ENCODE assay signal across 15 cellular contexts in genomic region chr2:37201766-37202165, GRCh38. TPM values are rescaled to one million over a fixed set of nuclear protein-coding genes. Genes with fewer than 3 reads are reported as not detected.
DNase-seq lines count a peak whose midpoint lies in the region; ATAC-seq, FAIRE-seq and TF ChIP-seq lines count a peak whose summit lies in the region.
"Had no signal": no experiment of that assay in that cellular context is flagged by ENCODE, and none has a peak within 500 bp of the region (broad histone marks: within the 10 kb centered on the region; RNA-seq: fewer than 3 reads in every experiment).

No MANE protein-coding gene starts in this region.

- no peaks in the 10 kb centered on the region for H3K9me1 ChIP-seq in endothelial cell of umbilical vein (replicated peaks; ENCODE audit: control insufficient read depth, extremely low read depth, insufficient read depth, low read length)

- no peaks in the 10 kb centered on the region for H4K20me1 ChIP-seq in endothelial cell of umbilical vein (replicated peaks; ENCODE audit: control insufficient read depth, extremely low read depth, insufficient read depth, low read length)

- CTCF ChIA-PET in endothelial cell of umbilical vein (lab: Charles Lee): interaction anchor here (0.9 to 2.1 kb wide), 2 partner anchors 10 to 14 kb away, joined by 4 to 5 read pairs; no protein-coding TSS in a partner anchor

- H3K4me3 ChIP-seq in ACC112 (ENCODE audit: low read depth, low read length) (no peak overlapping the region), HL-60 (replicated peaks; ENCODE audit: insufficient read depth, low read length) (no peak overlapping the region), endothelial cell of umbilical vein (replicated peaks in 1 of 3; ENCODE audit: insufficient read depth in 1 of 3, low read depth in 1 of 3, low read length in 3 of 3) (no peak overlapping the region), thyroid gland (replicated peaks in 1 of 3) (no peak overlapping the region)
- H3K4me3 ChIP-seq: GM23248, lung, right atrium auricular region had no signal

- H3K4me1 Mint-ChIP-seq in stimulated activated memory B cell treated with anti-CD40 and anti-IgM and Interleukin-4, amounts not matched to agents 10 μg/mL and 1 μg/mL and 100 μg/mL, for 72 hours: peaks cover 22% of the 10 kb centered on the region

- POLR2A ChIA-PET in endothelial cell of umbilical vein (lab: Charles Lee): no interaction called here

- DNase-seq in HL-60 (ENCODE audit: low read depth in 1 of 2, low spot score in 1 of 2): no peak
- peak; percentile 13 to 16 for DNase-seq in activated CD4-positive, alpha-beta T cell treated with anti-CD3 and anti-CD28 coated beads, Interleukin-2, amount 50 U/mL, for 4 hours
- DNase-seq in endothelial cell of umbilical vein (ENCODE audit: low read depth, low spot score): no peak
- DNase-seq in H4 (ENCODE audit: low spot score): no peak
- no peak for DNase-seq in thyroid gland
- DNase-seq: GM23248, NCI-H2107 had no signal

- no peak overlapping the region for H3K27ac Mint-ChIP-seq in stimulated activated memory B cell treated with anti-CD40 and anti-IgM and Interleukin-4, amounts not matched to agents 10 μg/mL and 1 μg/mL and 100 μg/mL, for 72 hours

- intact Hi-C loops in endothelial cell of umbilical vein (cut with micrococcal nuclease) (no loop called here), thyroid gland (cut with DNase I) (no loop called here)

- no peaks in the 10 kb centered on the region for H3K27me3 Mint-ChIP-seq in stimulated activated memory B cell treated with anti-CD40 and anti-IgM and Interleukin-4, amounts not matched to agents 10 μg/mL and 1 μg/mL and 100 μg/mL, for 72 hours

- H3K36me3 Mint-ChIP-seq in stimulated activated memory B cell treated with anti-CD40 and anti-IgM and Interleukin-4, amounts not matched to agents 10 μg/mL and 1 μg/mL and 100 μg/mL, for 72 hours: peaks cover 42% of the 10 kb centered on the region

- H3K27me3 ChIP-seq in ACC112 (ENCODE audit: insufficient read depth, low read length) (no peaks in the 10 kb centered on the region), HL-60 (ENCODE audit: insufficient read depth, poor library complexity, severe bottlenecking) (no peaks in the 10 kb centered on the region), endothelial cell of umbilical vein (ENCODE audit: control insufficient read depth in 2 of 2, insufficient read depth in 2 of 2, low read length in 2 of 2) (no peaks in the 10 kb centered on the region), thyroid gland (no peaks in the 10 kb centered on the region)
- H3K27me3 ChIP-seq: right atrium auricular region had no signal

- TF ChIP-seq POLR2A in endothelial cell of umbilical vein (IDR thresholded peaks at IDR 0.05; ENCODE audit: low read depth, low read length) (no peak), thyroid gland (IDR thresholded peaks at IDR 0.05) (no peak)

- 88 to 95% methylated on average over 1 of the region's 1 CpG for WGBS in thyroid gland, 2 donors

- H3K36me3 ChIP-seq in ACC112 (ENCODE audit: insufficient read depth, low read length) (peaks cover 46% of the 10 kb centered on the region), endothelial cell of umbilical vein (ENCODE audit: control insufficient read depth in 2 of 2, extremely low read depth in 1 of 2, insufficient read depth in 2 of 2, low read length in 2 of 2) (peaks cover 12 to 16% of the 10 kb centered on the region in 2 experiments), thyroid gland (peaks cover 25 to 44% of the 10 kb centered on the region in 2 donors)

- H3K79me2 ChIP-seq in ACC112 (ENCODE audit: control insufficient read depth, insufficient read depth, low read length, unreplicated experiment): peaks cover 67% of the 10 kb centered on the region
- H3K79me2 ChIP-seq in endothelial cell of umbilical vein (ENCODE audit: control insufficient read depth, insufficient read depth, low read length): peaks cover 36% of the 10 kb centered on the region

- H3K4me2 ChIP-seq in endothelial cell of umbilical vein (ENCODE audit: insufficient read depth, low read length): no peak overlapping the region

- dilution Hi-C loops in endothelial cell of umbilical vein (cut with MboI; ENCODE audit: extremely low pct_ligation_motif_present, low sequenced_read_pairs): no loop called here

- no peak overlapping the region for H3K9ac ChIP-seq in endothelial cell of umbilical vein (replicated peaks; ENCODE audit: extremely low read depth, insufficient read depth, low read length)
- H3K9ac ChIP-seq: GM23248 had no signal

- peak overlapping the region; percentile 20; the same call in 1 of the 2 replicates for H3K27ac ChIP-seq in ACC112 (ENCODE audit: low read depth, low read length)
- peak overlapping the region; percentile 15; the same call in 1 of the 2 replicates for H3K27ac ChIP-seq in HL-60 (replicated peaks)
- H3K27ac ChIP-seq in endothelial cell of umbilical vein (ENCODE audit: insufficient read depth, low read depth, low read length): no peak overlapping the region
- H3K27ac ChIP-seq in thyroid gland: no peak overlapping the region
- H3K27ac ChIP-seq: right atrium auricular region had no signal

- BruUV-seq in endothelial cell of umbilical vein (replicated peaks; lab: Mats Ljungman, UMichigan): no TSS peak

- H3K9me3 ChIP-seq in endothelial cell of umbilical vein (replicated peaks; ENCODE audit: control insufficient read depth, insufficient read depth, low read length) (no peaks in the 10 kb centered on the region), thyroid gland (no peaks in the 10 kb centered on the region)

- no peak for FAIRE-seq in endothelial cell of umbilical vein (lab: Jason Lieb, UNC)
- FAIRE-seq: bronchial epithelial cell, frontal cortex had no signal

- TF ChIP-seq CTCF in HL-60 (IDR thresholded peaks at IDR 0.05; ENCODE audit: insufficient read depth, low read length) (no peak), endothelial cell of umbilical vein (IDR thresholded peaks at IDR 0.05; ENCODE audit: extremely low read depth in 1 of 2, insufficient read depth in 1 of 2, low read depth in 1 of 2, low read length in 2 of 2) (no peak), thyroid gland (IDR thresholded peaks at IDR 0.05) (no peak)

- H3K4me3 Mint-ChIP-seq in stimulated activated memory B cell treated with anti-CD40 and anti-IgM and Interleukin-4, amounts not matched to agents 10 μg/mL and 1 μg/mL and 100 μg/mL, for 72 hours: no peak overlapping the region

- H2AFZ ChIP-seq in ACC112 (ENCODE audit: low read length, unreplicated experiment) (no peak overlapping the region), endothelial cell of umbilical vein (ENCODE audit: low read depth, low read length) (no peak overlapping the region)
- H2AFZ ChIP-seq: GM23248 had no signal

- peaks cover 1% of the 10 kb centered on the region for H3K9me3 Mint-ChIP-seq in stimulated activated memory B cell treated with anti-CD40 and anti-IgM and Interleukin-4, amounts not matched to agents 10 μg/mL and 1 μg/mL and 100 μg/mL, for 72 hours

- no peak for ATAC-seq in stimulated activated memory B cell treated with anti-CD40 and anti-IgM and Interleukin-4, amounts not matched to agents 10 μg/mL and 1 μg/mL and 100 μg/mL, for 72 hours
- no peak for ATAC-seq in HG03460 (IDR thresholded peaks at IDR 0.05; ENCODE audit: unreplicated experiment)

- H3K4me1 ChIP-seq in ACC112 (ENCODE audit: control insufficient read depth, insufficient read depth, low read length, unreplicated experiment) (no peaks in the 10 kb centered on the region), endothelial cell of umbilical vein (ENCODE audit: control insufficient read depth, extremely low read depth, insufficient read depth, low read length) (peaks cover 6% of the 10 kb centered on the region), thyroid gland (peaks cover 7 to 9% of the 10 kb centered on the region in 2 donors)

RNA-seq across cellular contexts. Expression of gene CEBPZOS, which starts 5.5 kb away (rescaled TPM):
- total RNA-seq in endothelial cell of umbilical vein (36.3 and 41.5 TPM in 2 replicates), thyroid gland (10 to 100 TPM; 21.0 to 34.2 (median 29.3) TPM)
- 24.8 and 29.1 TPM in 2 replicates for polyA plus RNA-seq in endothelial cell of umbilical vein
- 22.8 and 29.4 TPM in 2 replicates for polyA plus RNA-seq in endothelial cell of umbilical vein (2011; cell fraction: cytosol; rRNA removed)
- polyA plus RNA-seq in endothelial cell of umbilical vein (2011; cell fraction: nucleus; rRNA removed): 12.3 and 14.4 TPM in 2 replicates
- polyA plus RNA-seq in endothelial cell of umbilical vein (2012): 27.0 and 31.3 TPM in 2 replicates
- polyA minus RNA-seq in endothelial cell of umbilical vein: 10.5 and 11.6 TPM in 2 replicates
- 12.3 TPM for polyA minus RNA-seq in endothelial cell of umbilical vein (2011; cell fraction: cytosol; rRNA and poly(A)+ RNA removed)
- 6.2 and 10.3 TPM in 2 replicates for polyA minus RNA-seq in endothelial cell of umbilical vein (2011; cell fraction: nucleus; rRNA and poly(A)+ RNA removed)
- 7.2 and 8.8 TPM in 2 replicates for total RNA-seq in H4 (2014; rRNA removed; shearing (Covaris generic))

RNA-seq across cellular contexts. Expression of gene SULT6B1, which starts 13.3 kb away (rescaled TPM):
- total RNA-seq in endothelial cell of umbilical vein (not detected in 2 replicates), thyroid gland (not detected)
- not detected in 2 replicates for polyA plus RNA-seq in endothelial cell of umbilical vein
- polyA plus RNA-seq in endothelial cell of umbilical vein (2011; cell fraction: cytosol; rRNA removed): not detected in 2 replicates
- polyA plus RNA-seq in endothelial cell of umbilical vein (2011; cell fraction: nucleus; rRNA removed): not detected in 2 replicates
- not detected in 2 replicates for polyA plus RNA-seq in endothelial cell of umbilical vein (2012)
- polyA minus RNA-seq in endothelial cell of umbilical vein: not detected in 2 replicates
- polyA minus RNA-seq in endothelial cell of umbilical vein (2011; cell fraction: cytosol; rRNA and poly(A)+ RNA removed): not detected
- not detected in 2 replicates for polyA minus RNA-seq in endothelial cell of umbilical vein (2011; cell fraction: nucleus; rRNA and poly(A)+ RNA removed)
- 0.66 TPM in 1 of 2 replicates, not detected in the other for total RNA-seq in H4 (2014; rRNA removed; shearing (Covaris generic))
- total RNA-seq: bronchial epithelial cell, frontal cortex, GM23248, lung, right atrium auricular region, temporal lobe had no signal
- polyA plus RNA-seq: GM23248, lung had no signal

RNA-seq across cellular contexts. Expression of gene CEBPZ, which starts 29.6 kb away (rescaled TPM):
- total RNA-seq in endothelial cell of umbilical vein (36.7 and 46.9 TPM in 2 replicates), thyroid gland (10 to 100 TPM; 31.4 to 46.1 (median 34.5) TPM)
- polyA plus RNA-seq in endothelial cell of umbilical vein: 1.7 and 3.6 TPM in 2 replicates
- polyA plus RNA-seq in endothelial cell of umbilical vein (2011; cell fraction: cytosol; rRNA removed): 8.0 and 9.7 TPM in 2 replicates
- polyA plus RNA-seq in endothelial cell of umbilical vein (2011; cell fraction: nucleus; rRNA removed): 8.9 and 14.2 TPM in 2 replicates
- polyA plus RNA-seq in endothelial cell of umbilical vein (2012): 34.1 and 43.4 TPM in 2 replicates
- 9.4 and 11.0 TPM in 2 replicates for polyA minus RNA-seq in endothelial cell of umbilical vein
- 22.8 TPM for polyA minus RNA-seq in endothelial cell of umbilical vein (2011; cell fraction: cytosol; rRNA and poly(A)+ RNA removed)
- 13.8 and 17.9 TPM in 2 replicates for polyA minus RNA-seq in endothelial cell of umbilical vein (2011; cell fraction: nucleus; rRNA and poly(A)+ RNA removed)
- total RNA-seq in H4 (2014; rRNA removed; shearing (Covaris generic)): 9.1 and 15.6 TPM in 2 replicates

RNA-seq across cellular contexts. Expression of gene NDUFAF7, which starts 29.7 kb away (rescaled TPM):
- total RNA-seq in endothelial cell of umbilical vein (17.7 and 23.4 TPM in 2 replicates), thyroid gland (10 to 100 TPM; 11.5 to 23.1 (median 19.1) TPM)
- polyA plus RNA-seq in endothelial cell of umbilical vein: 10.8 and 11.6 TPM in 2 replicates
- 10.2 and 12.2 TPM in 2 replicates for polyA plus RNA-seq in endothelial cell of umbilical vein (2011; cell fraction: cytosol; rRNA removed)
- polyA plus RNA-seq in endothelial cell of umbilical vein (2011; cell fraction: nucleus; rRNA removed): 77.4 and 95.1 TPM in 2 replicates
- polyA plus RNA-seq in endothelial cell of umbilical vein (2012): 22.3 and 23.1 TPM in 2 replicates
- 14.0 and 14.4 TPM in 2 replicates for polyA minus RNA-seq in endothelial cell of umbilical vein
- polyA minus RNA-seq in endothelial cell of umbilical vein (2011; cell fraction: cytosol; rRNA and poly(A)+ RNA removed): 4.8 TPM
- 14.9 and 25.1 TPM in 2 replicates for polyA minus RNA-seq in endothelial cell of umbilical vein (2011; cell fraction: nucleus; rRNA and poly(A)+ RNA removed)
- total RNA-seq in H4 (2014; rRNA removed; shearing (Covaris generic)): 2.7 and 2.9 TPM in 2 replicates

RNA-seq across cellular contexts. Expression of gene EIF2AK2, which starts 45.0 kb away (rescaled TPM):
- total RNA-seq in endothelial cell of umbilical vein (39.6 and 41.1 TPM in 2 replicates), thyroid gland (10 to 100 TPM; 28.6 to 41.7 (median 31.0) TPM)
- 7.9 and 8.0 TPM in 2 replicates for polyA plus RNA-seq in endothelial cell of umbilical vein
- 7.9 and 8.3 TPM in 2 replicates for polyA plus RNA-seq in endothelial cell of umbilical vein (2011; cell fraction: cytosol; rRNA removed)
- polyA plus RNA-seq in endothelial cell of umbilical vein (2011; cell fraction: nucleus; rRNA removed): 12.6 and 17.0 TPM in 2 replicates
- polyA plus RNA-seq in endothelial cell of umbilical vein (2012): 17.7 and 27.8 TPM in 2 replicates
- 14.6 and 15.1 TPM in 2 replicates for polyA minus RNA-seq in endothelial cell of umbilical vein
- 21.1 TPM for polyA minus RNA-seq in endothelial cell of umbilical vein (2011; cell fraction: cytosol; rRNA and poly(A)+ RNA removed)
- 21.9 and 28.1 TPM in 2 replicates for polyA minus RNA-seq in endothelial cell of umbilical vein (2011; cell fraction: nucleus; rRNA and poly(A)+ RNA removed)
- total RNA-seq in H4 (2014; rRNA removed; shearing (Covaris generic)): 15.0 and 18.5 TPM in 2 replicates

Comparison
In these comparisons a context has a peak if more than half of its experiments do, and no peak if none do; other contexts are left out.
1. H3K27ac ChIP-seq: peak in ACC112 (single experiment) and HL-60 (single experiment); none in endothelial cell of umbilical vein (single experiment) and thyroid gland (0 of 3).
2. DNase-seq: peak in activated CD4-positive, alpha-beta T cell treated with anti-CD3 and anti-CD28 coated beads, Interleukin-2, amount 50 U/mL, for 4 hours (2 of 2); none in HL-60 (0 of 2), endothelial cell of umbilical vein (single experiment), H4 (single experiment) and thyroid gland (0 of 2).